In the genomic region with DNA sequence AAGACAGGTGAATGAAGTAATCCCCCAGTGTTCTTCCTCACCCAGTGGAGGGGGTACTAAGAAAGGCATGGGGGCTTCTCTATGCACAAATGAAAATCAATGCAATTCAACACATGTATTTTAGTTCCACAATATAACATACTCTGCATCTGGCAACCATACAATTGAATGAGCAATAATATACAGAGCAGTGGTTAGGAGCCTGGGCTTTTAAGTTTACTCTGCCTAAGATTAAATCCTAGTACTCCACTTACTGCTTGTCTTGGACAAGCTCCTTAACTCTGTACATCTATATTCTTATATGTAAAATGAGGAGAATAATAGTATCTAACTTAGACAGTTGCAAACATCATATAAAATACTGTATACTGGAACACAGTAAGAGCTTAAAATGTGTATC, we compare ENCODE assay signal across 22 cellular contexts.
A peak's percentile ranks its signal among the peaks of the same experiment; 100 is the strongest.
DNase-seq lines count a peak whose midpoint lies in the region; ATAC-seq, FAIRE-seq and TF ChIP-seq lines count a peak whose summit lies in the region.
"Had no signal": no experiment of that assay in that cellular context is flagged by ENCODE, and none has a peak within 500 bp of the region (broad histone marks: within the 10 kb centered on the region; RNA-seq: fewer than 3 reads in every experiment).

No MANE protein-coding gene starts in this region.

- H3K27ac Mint-ChIP-seq in nephron: peak overlapping the region; percentile 52 to 68 (median 58)
- H3K27ac Mint-ChIP-seq in activated CD4-positive, alpha-beta memory T cell treated with anti-CD3 and anti-CD28 coated beads for 36 hours: no peak overlapping the region
- H3K27ac Mint-ChIP-seq: CD8-positive, alpha-beta T cell; HFFc6; IgD-negative memory B cell had no signal

- CTCF ChIA-PET in Panc1 (lab: Charles Lee): interaction anchor here (0.5 kb wide), 1 partner anchor 25 kb away, joined by 3 read pairs; no protein-coding TSS in a partner anchor
- CTCF ChIA-PET in activated CD4-positive, alpha-beta memory T cell treated with anti-CD3 and anti-CD28 coated beads for 36 hours (lab: Charles Lee): no interaction called here

- DNase-seq in H54 (ENCODE audit: insufficient read length, low spot score): no peak
- DNase-seq in Panc1 (ENCODE audit: low read depth, low spot score): no peak
- DNase-seq in fibroblast of gingiva (ENCODE audit: low read depth): peak; percentile 14
- DNase-seq in activated CD4-positive, alpha-beta memory T cell treated with anti-CD3 and anti-CD28 coated beads for 36 hours: no peak
- DNase-seq in NK-92 (lab: John Stamatoyannopoulos, UW; ENCODE audit: unreplicated experiment): no peak
- DNase-seq in activated T-cell treated with anti-CD3 and anti-CD28 coated beads for 4 hours: no peak
- DNase-seq: AML-193; C1 segment of cervical spinal cord; CD8-positive, alpha-beta T cell; DND-41; HFFc6; NCI-H1694 treated with DMSO at 0.1 percent for 48 hours; NCI-H2081 treated with DMSO at 0.1 percent for 48 hours; NCI-H446 treated with DMSO at 0.1 percent for 48 hours; NCI-H526 treated with DMSO at 0.1 percent for 48 hours; SHP77 treated with DMSO at 0.1 percent for 48 hours; SK-N-SH had no signal

- no peak for TF ChIP-seq POLR2A in H54 (IDR thresholded peaks at IDR 0.05; ENCODE audit: low read depth, low read length)

- FAIRE-seq in H54 (lab: Jason Lieb, UNC): peak; percentile 72
- FAIRE-seq: GM12878 had no signal

- in situ Hi-C loops in Panc1 (cut with HindIII; ENCODE audit: low pct_unique_long_range_greater_than_20kb, low sequenced_read_pairs): no loop called here

- H3K4me1 Mint-ChIP-seq in nephron: peaks cover 27% of the 10 kb centered on the region
- H3K4me1 Mint-ChIP-seq in activated CD4-positive, alpha-beta memory T cell treated with anti-CD3 and anti-CD28 coated beads for 36 hours (ENCODE audit: low read depth): no peaks in the 10 kb centered on the region
- H3K4me1 Mint-ChIP-seq: IgD-negative memory B cell had no signal

- no peaks in the 10 kb centered on the region for H3K27me3 ChIP-seq in Panc1 (ENCODE audit: control insufficient read depth, insufficient read depth, low read length)

- no peaks in the 10 kb centered on the region for H3K36me3 Mint-ChIP-seq in nephron (ENCODE audit: low read depth)
- H3K36me3 Mint-ChIP-seq in activated CD4-positive, alpha-beta memory T cell treated with anti-CD3 and anti-CD28 coated beads for 36 hours: no peaks in the 10 kb centered on the region
- H3K36me3 Mint-ChIP-seq: CD8-positive, alpha-beta T cell had no signal

- H3K27me3 Mint-ChIP-seq in nephron (ENCODE audit: low read depth): no peaks in the 10 kb centered on the region
- no peaks in the 10 kb centered on the region for H3K27me3 Mint-ChIP-seq in activated CD4-positive, alpha-beta memory T cell treated with anti-CD3 and anti-CD28 coated beads for 36 hours
- H3K27me3 Mint-ChIP-seq: IgD-negative memory B cell had no signal

- H3K4me1 ChIP-seq in Panc1 (ENCODE audit: control insufficient read depth, insufficient read depth, low read length): no peaks in the 10 kb centered on the region; the same call in 1 of the 2 replicates

- H3K27ac ChIP-seq in Panc1 (ENCODE audit: low read length): no peak overlapping the region
- H3K27ac ChIP-seq: RWPE1 had no signal

- POLR2A ChIA-PET in Panc1 (lab: Charles Lee): no interaction called here
- POLR2A ChIA-PET in activated CD4-positive, alpha-beta memory T cell treated with anti-CD3 and anti-CD28 coated beads for 36 hours (lab: Charles Lee): no interaction called here

- intact Hi-C loops in Panc1 (cut with micrococcal nuclease; ENCODE audit: unreplicated experiment): loop anchor here (10.0 kb wide), 1 partner anchor 337 kb away; a partner anchor contains a TSS
- intact Hi-C loops in activated CD4-positive, alpha-beta memory T cell treated with anti-CD3 and anti-CD28 coated beads for 36 hours (cut with micrococcal nuclease): no loop called here

- ATAC-seq in Panc1 (peak; percentile 62; the same call in 1 of the 2 replicates), GM21447 (IDR thresholded peaks at IDR 0.05; ENCODE audit: unreplicated experiment) (no peak)
- ATAC-seq: CD8-positive, alpha-beta T cell; GM12878 had no signal

- no peaks in the 10 kb centered on the region for H3K9me3 ChIP-seq in Panc1 (ENCODE audit: control insufficient read depth, insufficient read depth, low read depth, low read length)
- H3K9me3 ChIP-seq: SK-N-SH had no signal

- no peaks in the 10 kb centered on the region for H3K36me3 ChIP-seq in Panc1 (ENCODE audit: control insufficient read depth, insufficient read depth, low read length)

- TF ChIP-seq CTCF in Panc1 (IDR thresholded peaks at IDR 0.05) (no peak), nephron (IDR thresholded peaks at IDR 0.05; ENCODE audit: unreplicated experiment in 3 of 3) (no peak)

- no peak overlapping the region for H3K4me3 ChIP-seq in Panc1 (ENCODE audit: low read depth in 2 of 2, low read length in 2 of 2)
- H3K4me3 ChIP-seq: GM12878 had no signal

- no peaks in the 10 kb centered on the region for H3K9me3 Mint-ChIP-seq in nephron
- no peaks in the 10 kb centered on the region for H3K9me3 Mint-ChIP-seq in activated CD4-positive, alpha-beta memory T cell treated with anti-CD3 and anti-CD28 coated beads for 36 hours
- H3K9me3 Mint-ChIP-seq: CD8-positive, alpha-beta T cell; HFFc6 had no signal

- no TSS peak for BruUV-seq in Panc1 (replicated peaks; lab: Mats Ljungman, UMichigan)

- H3K4me3 Mint-ChIP-seq in nephron: no peak overlapping the region
- H3K4me3 Mint-ChIP-seq in activated CD4-positive, alpha-beta memory T cell treated with anti-CD3 and anti-CD28 coated beads for 36 hours: no peak overlapping the region
- H3K4me3 Mint-ChIP-seq: CD8-positive, alpha-beta T cell; HFFc6; IgD-negative memory B cell had no signal
